10 cellular contexts compared by ENCODE assay signal in the genomic region with DNA sequence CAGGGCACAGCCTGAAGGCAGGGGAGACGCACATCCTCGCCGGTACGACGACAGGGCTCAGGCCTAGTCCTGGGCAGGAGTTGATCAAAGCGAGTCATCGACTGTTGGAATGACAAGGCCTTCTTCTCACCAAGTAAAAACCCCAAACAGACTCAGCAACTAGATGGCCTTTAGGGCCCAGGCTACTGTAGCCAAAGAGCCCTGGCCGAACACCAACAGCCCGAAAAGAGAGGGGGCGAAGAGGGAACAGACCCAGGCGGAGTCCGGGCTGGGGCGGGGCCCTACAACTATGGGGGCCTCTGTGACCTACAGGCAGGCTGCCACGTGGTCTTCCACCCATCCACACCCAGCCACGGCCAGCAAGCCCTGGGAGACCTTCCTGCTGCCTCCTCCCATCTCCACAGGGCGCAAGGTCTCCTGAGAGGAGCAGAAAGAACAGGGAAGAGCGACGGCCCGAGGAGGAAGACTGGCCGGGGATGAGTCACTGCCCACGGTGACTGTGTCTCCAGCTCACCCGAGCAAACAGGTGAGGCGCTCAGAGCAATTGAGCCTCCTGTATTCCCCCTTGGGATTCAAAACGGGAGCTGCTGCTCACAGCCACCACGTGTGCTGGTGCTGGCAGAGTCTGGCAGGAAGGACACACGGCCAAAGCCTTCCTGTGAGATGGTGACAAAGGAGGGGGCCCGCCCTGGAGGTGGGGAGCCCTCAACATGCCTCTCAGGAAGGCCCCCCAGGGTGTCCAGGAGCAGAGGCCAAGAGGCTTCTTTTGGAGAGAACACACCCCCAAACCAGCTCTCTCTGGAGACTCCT. TPM values are rescaled to one million over a fixed set of nuclear protein-coding genes. Genes with fewer than 3 reads are reported as not detected.
DNase-seq lines count a peak whose midpoint lies in the region; ATAC-seq and TF ChIP-seq lines count a peak whose summit lies in the region.
"Had no signal": no experiment of that assay in that cellular context is flagged by ENCODE, and none has a peak within 500 bp of the region (broad histone marks: within the 10 kb centered on the region; RNA-seq: fewer than 3 reads in every experiment).

No MANE protein-coding gene starts in this region.

- CTCF ChIA-PET in CD8-positive, alpha-beta T cell (lab: Charles Lee), result interaction anchor here (0.6 to 1.3 kb wide), 3 partner anchors 11 to 17 kb away, joined by 3 to 6 read pairs (median 3); no protein-coding TSS in a partner anchor

- no peak overlapping the region for H3K4me3 ChIP-seq in CD8-positive, alpha-beta T cell (ENCODE audit: low read depth, low read length)
- no peak overlapping the region for H3K4me3 ChIP-seq in endodermal cell (ENCODE audit: low read length)
- no peak overlapping the region for H3K4me3 ChIP-seq in osteoblast (ENCODE audit: insufficient read depth, low read length)

- DNase-seq in CD8-positive, alpha-beta T cell, result peak in 1 of 7 experiments; percentile 17
- peak; percentile 59 for DNase-seq in NCI-H69 (lab: John Stamatoyannopoulos, UW)
- no peak for DNase-seq in endodermal cell
- DNase-seq in osteoblast (ENCODE audit: insufficient read length, low spot score, missing footprints), result peak; percentile 97
- DNase-seq in activated gamma-delta T cell (lab: John Stamatoyannopoulos, UW), result no peak
- no peak for DNase-seq in DMS153 treated with DMSO at 0.1 percent for 48 hours (lab: John Stamatoyannopoulos, UW; ENCODE audit: unreplicated experiment)
- no peak for DNase-seq in NCI-H187 treated with DMSO at 0.1 percent for 48 hours (lab: John Stamatoyannopoulos, UW)
- DNase-seq: activated CD4-positive, alpha-beta T cell treated with anti-CD3 and anti-CD28 coated beads, Interleukin-2, amount 50 U/mL, for 48 hours had no signal

- no peaks in the 10 kb centered on the region for H3K9me3 ChIP-seq in CD8-positive, alpha-beta T cell (ENCODE audit: low read length)
- H3K9me3 ChIP-seq in endodermal cell (ENCODE audit: control insufficient read depth, low read length), result no peaks in the 10 kb centered on the region
- no peaks in the 10 kb centered on the region for H3K9me3 ChIP-seq in osteoblast (ENCODE audit: low read depth, low read length)

- no peaks in the 10 kb centered on the region for H3K27me3 ChIP-seq in CD8-positive, alpha-beta T cell (ENCODE audit: insufficient read depth, low read length)
- H3K27me3 ChIP-seq in endodermal cell (ENCODE audit: control insufficient read depth, insufficient read depth, low read length, poor library complexity, severe bottlenecking) (no peaks in the 10 kb centered on the region), osteoblast (ENCODE audit: insufficient read depth, low read length) (no peaks in the 10 kb centered on the region)

- H3K4me1 ChIP-seq in CD8-positive, alpha-beta T cell (ENCODE audit: insufficient read depth, low read length), result peaks cover 3% of the 10 kb centered on the region
- H3K4me1 ChIP-seq in endodermal cell (ENCODE audit: control insufficient read depth, insufficient read depth, low read length) (no peaks in the 10 kb centered on the region), osteoblast (ENCODE audit: insufficient read depth, low read length) (peaks cover 31% of the 10 kb centered on the region)

- peaks cover 88% of the 10 kb centered on the region for H3K36me3 Mint-ChIP-seq in CD8-positive, alpha-beta T cell
- peaks cover 70% of the 10 kb centered on the region for H3K36me3 Mint-ChIP-seq in endodermal cell (ENCODE audit: low read depth)

- H3K4me2 ChIP-seq in osteoblast (ENCODE audit: insufficient read depth, low read length), result no peak overlapping the region

- no peak overlapping the region for H3K27ac ChIP-seq in CD8-positive, alpha-beta T cell (ENCODE audit: low read depth, low read length)
- no peak overlapping the region for H3K27ac ChIP-seq in endodermal cell (ENCODE audit: low read depth, low read length)
- peak overlapping the region; percentile 26 for H3K27ac ChIP-seq in osteoblast (ENCODE audit: low read depth, low read length)

- ATAC-seq in CD8-positive, alpha-beta T cell, result no peak
- ATAC-seq in HG03460 (IDR thresholded peaks at IDR 0.05; ENCODE audit: unreplicated experiment), result no peak

- H3K36me3 ChIP-seq in CD8-positive, alpha-beta T cell (ENCODE audit: insufficient read depth, low read length), result peaks cover 85% of the 10 kb centered on the region
- H3K36me3 ChIP-seq in endodermal cell (ENCODE audit: control insufficient read depth, insufficient read depth, low read length), result peaks cover 93% of the 10 kb centered on the region
- peaks cover 93% of the 10 kb centered on the region for H3K36me3 ChIP-seq in osteoblast (ENCODE audit: insufficient read depth, low read length)

- H3K4me1 Mint-ChIP-seq in CD8-positive, alpha-beta T cell (ENCODE audit: low read depth), result peaks cover 27% of the 10 kb centered on the region
- H3K4me1 Mint-ChIP-seq in endodermal cell, result peaks cover 2% of the 10 kb centered on the region
- H3K4me1 Mint-ChIP-seq: neural crest cell had no signal

- H3K27me3 Mint-ChIP-seq in CD8-positive, alpha-beta T cell (ENCODE audit: low read depth), result no peaks in the 10 kb centered on the region
- H3K27me3 Mint-ChIP-seq in endodermal cell (ENCODE audit: insufficient read depth), result no peaks in the 10 kb centered on the region

- no peak for TF ChIP-seq CTCF in CD8-positive, alpha-beta T cell (IDR thresholded peaks at IDR 0.05)
- TF ChIP-seq CTCF in endodermal cell (conservative IDR thresholded peaks at IDR 0.05) (no peak), osteoblast (IDR thresholded peaks at IDR 0.05; ENCODE audit: extremely low read depth, low read depth, low read length) (no peak)

- intact Hi-C loops in CD8-positive, alpha-beta T cell (cut with DNase I, micrococcal nuclease), result no loop called here

- H3K9ac ChIP-seq in endodermal cell (ENCODE audit: extremely low read depth, low read length, poor library complexity, severe bottlenecking), result no peak overlapping the region

- peaks cover 94% of the 10 kb centered on the region for H4K20me1 ChIP-seq in osteoblast (ENCODE audit: insufficient read depth, low read length)

- peak overlapping the region; percentile 82 for H3K27ac Mint-ChIP-seq in CD8-positive, alpha-beta T cell
- peak overlapping the region; percentile 64 for H3K27ac Mint-ChIP-seq in endodermal cell

- WGBS in endodermal cell (ENCODE audit: insufficient coverage in 1 of 2, insufficient read length in 1 of 2), 2 experiments, result 92 to 93% methylated on average over 8 to 27 of the region's 27 CpGs

- no peaks in the 10 kb centered on the region for H3K9me3 Mint-ChIP-seq in CD8-positive, alpha-beta T cell
- no peaks in the 10 kb centered on the region for H3K9me3 Mint-ChIP-seq in endodermal cell
- H3K9me3 Mint-ChIP-seq: neural crest cell had no signal

- H3K4me3 Mint-ChIP-seq in CD8-positive, alpha-beta T cell, result no peak overlapping the region
- no peak overlapping the region for H3K4me3 Mint-ChIP-seq in endodermal cell
- H3K4me3 Mint-ChIP-seq: neural crest cell had no signal

- POLR2A ChIA-PET in CD8-positive, alpha-beta T cell (lab: Charles Lee), result no interaction called here

- no peak overlapping the region for H2AFZ ChIP-seq in osteoblast (ENCODE audit: low read length)

- H3K79me2 ChIP-seq in osteoblast (ENCODE audit: insufficient read depth, low read length), result peaks cover 63% of the 10 kb centered on the region

RNA-seq across cellular contexts. Expression of a gene that starts 17.7 kb away (rescaled TPM):
- 100 to 1,000 TPM in 1 of 2 experiments, 10 to 100 TPM in 1; 94.0 to 103 TPM for total RNA-seq in CD8-positive, alpha-beta T cell
- total RNA-seq in endodermal cell (10 to 100 TPM; 31.8 to 39.7 TPM), osteoblast (129 and 222 TPM in 2 replicates)
- 31.8 TPM for polyA plus RNA-seq in endodermal cell (2013, experiment 1 of 2)
- 26.2 TPM for polyA plus RNA-seq in endodermal cell (2013, experiment 2 of 2)

RNA-seq across cellular contexts. Expression of a gene that starts 26.9 kb away (rescaled TPM):
- total RNA-seq in CD8-positive, alpha-beta T cell, result 100 to 1,000 TPM; 369 to 393 TPM
- total RNA-seq in endodermal cell (100 to 1,000 TPM; 104 to 143 TPM), osteoblast (45.4 and 50.3 TPM in 2 replicates)
- polyA plus RNA-seq in endodermal cell (2013, experiment 1 of 2), result 101 TPM
- 74.7 TPM for polyA plus RNA-seq in endodermal cell (2013, experiment 2 of 2)

RNA-seq across cellular contexts. Expression of a gene that starts 33.9 kb away (rescaled TPM):
- 100 to 1,000 TPM; 175 to 184 TPM for total RNA-seq in CD8-positive, alpha-beta T cell
- total RNA-seq in endodermal cell, result 10 to 100 TPM; 61.8 to 82.8 TPM
- 25.7 TPM for polyA plus RNA-seq in endodermal cell (2013, experiment 1 of 2)
- 22.9 TPM for polyA plus RNA-seq in endodermal cell (2013, experiment 2 of 2)
- 21.0 and 25.9 TPM in 2 replicates for total RNA-seq in osteoblast

Comparison
In these comparisons a context has a peak if more than half of its experiments do, and no peak if none do; other contexts are left out.
1. DNase-seq: peak in NCI-H69 (single experiment) and osteoblast (single experiment); none in endodermal cell (single experiment), activated gamma-delta T cell (single experiment), DMS153 treated with DMSO at 0.1 percent for 48 hours (single experiment) and NCI-H187 treated with DMSO at 0.1 percent for 48 hours (single experiment).